Comparison of ENCODE assay signal across 8 cellular contexts in genomic region chr15:63504979-63505841, GRCh38. TPM values are rescaled to one million over a fixed set of nuclear protein-coding genes. Genes with fewer than 3 reads are reported as not detected.
DNase-seq lines count a peak whose midpoint lies in the region; ATAC-seq and TF ChIP-seq lines count a peak whose summit lies in the region.

No MANE protein-coding gene starts in this region.

- no peaks in the 10 kb centered on the region for H3K36me3 ChIP-seq in psoas muscle (ENCODE audit: insufficient read depth in 1 of 2, low read depth in 1 of 2)

- H3K9me3 ChIP-seq in psoas muscle, result no peaks in the 10 kb centered on the region

- WGBS in psoas muscle, 3 donors, result 1% methylated on average over 42 to 79 of the region's 79 CpGs

- H3K4me3 ChIP-seq in psoas muscle, result peak overlapping the region; percentile 82

- DNase-seq in COR-L47 (lab: John Stamatoyannopoulos, UW) (peak; percentile 69), KG1 (lab: John Stamatoyannopoulos, UW) (peak; percentile 57), SK-MEL-5 (ENCODE audit: low read depth, low spot score) (peak; percentile 61), astrocyte of the hippocampus (ENCODE audit: low read depth, low spot score) (peak; percentile 70), hypothalamus (lab: John Stamatoyannopoulos, UW) (peak in 34 of 51 donors; percentile 9 to 73 (median 44)), psoas muscle (peak; percentile 51 to 78), HPDE6-E6E7 (ENCODE audit: extremely low spot score) (no peak)

- H3K27me3 ChIP-seq in psoas muscle (ENCODE audit: insufficient read depth in 3 of 3, low read length in 2 of 3), result no peaks in the 10 kb centered on the region

- ATAC-seq in GM19467 (IDR thresholded peaks at IDR 0.05; ENCODE audit: unreplicated experiment) (peak; percentile 20), psoas muscle (peak in 3 of 4 donors; percentile 25 to 39 (median 35))

- peak; percentile 46 for TF ChIP-seq CTCF in psoas muscle (IDR thresholded peaks at IDR 0.05)

- H3K27ac ChIP-seq in psoas muscle, result peak overlapping the region; percentile 94

- intact Hi-C loops in psoas muscle (cut with DNase I), result loop anchor here (5.0 kb wide), 1 partner anchor 92 kb away; the partner anchor contains the start of gene FBXL22 (in 2 of the 2)

- in situ Hi-C loops in SK-MEL-5 (cut with HindIII; ENCODE audit: low pct_unique_long_range_greater_than_20kb, low sequenced_read_pairs), result no loop called here

- H3K4me1 ChIP-seq in psoas muscle, result peaks cover 57% of the 10 kb centered on the region

RNA-seq across cellular contexts. Expression of gene USP3, which starts 0.8 kb away (rescaled TPM):
- 23.0 and 24.2 TPM in 2 replicates for total RNA-seq in SK-MEL-5 (2014; rRNA removed; shearing (Covaris generic))
- polyA plus RNA-seq in SK-MEL-5 (2015; cell fraction: cytosol; rRNA removed), result 16.8 and 24.0 TPM in 2 replicates
- polyA plus RNA-seq in SK-MEL-5 (2015; cell fraction: nucleus; rRNA removed), result 51.8 and 59.4 TPM in 2 replicates
- 10 to 100 TPM in 3 of 4 donors, 1 to 10 TPM in 1; 9.4 to 13.6 (median 12.1) TPM for total RNA-seq in psoas muscle
- 10 to 100 TPM; 10.1 to 11.5 (median 10.9) TPM for polyA plus RNA-seq in psoas muscle
